In genomic region chr20:14142171-14142570, GRCh38 we compare ENCODE assay signal across 9 cellular contexts.
DNase-seq lines count a peak whose midpoint lies in the region; ATAC-seq and TF ChIP-seq lines count a peak whose summit lies in the region.
"Had no signal": no experiment of that assay in that cellular context is flagged by ENCODE, and none has a peak within 500 bp of the region (broad histone marks: within the 10 kb centered on the region; RNA-seq: fewer than 3 reads in every experiment).

No MANE protein-coding gene starts in this region.

- TF ChIP-seq CTCF in GM13977 (IDR thresholded peaks at IDR 0.05; ENCODE audit: extremely low read depth, insufficient read depth, missing control alignments) (peak; percentile 39), heart left ventricle (IDR thresholded peaks at IDR 0.05) (peak; percentile 16 to 62 (median 44))

- no peak for DNase-seq in GM13977 (ENCODE audit: low spot score)
- peak; percentile 85 for DNase-seq in NCI-H1105 (lab: John Stamatoyannopoulos, UW)
- peak; percentile 10 for DNase-seq in T1000 (lab: John Stamatoyannopoulos, UW)
- DNase-seq in heart left ventricle: peak in 2 of 5 donors; percentile 25 to 28
- DNase-seq in sciatic nerve (ENCODE audit: low spot score): no peak
- DNase-seq in T-helper 9 cell: no peak
- DNase-seq: activated B cell treated with CpG ODN at 0.5 μM for 24 hours had no signal

- no peaks in the 10 kb centered on the region for H3K4me1 ChIP-seq in heart left ventricle

- H3K27me3 ChIP-seq in heart left ventricle: no peaks in the 10 kb centered on the region

- intact Hi-C loops in heart left ventricle (cut with DNase I): loop anchor here in 1 of 10 donors (5.0 kb wide), 1 partner anchor 50 kb away; no protein-coding TSS in a partner anchor
- intact Hi-C loops in sciatic nerve (cut with DNase I): no loop called here

- H3K4me3 ChIP-seq in heart left ventricle: no peak overlapping the region

- ATAC-seq in heart left ventricle (peak in 3 of 4 donors; percentile 88), sciatic nerve (peak; percentile 81), HG03457 (IDR thresholded peaks at IDR 0.05; ENCODE audit: unreplicated experiment) (no peak), GM21367 (IDR thresholded peaks at IDR 0.05; ENCODE audit: unreplicated experiment) (no peak)

- in situ Hi-C loops in GM13977 (cut with MboI; ENCODE audit: low pct_unique_long_range_greater_than_20kb, low sequenced_read_pairs, unreplicated experiment): no loop called here

- H3K36me3 ChIP-seq in heart left ventricle: no peaks in the 10 kb centered on the region

- H3K27ac ChIP-seq in heart left ventricle: no peak overlapping the region

- no peaks in the 10 kb centered on the region for H3K9me3 ChIP-seq in heart left ventricle

- TF ChIP-seq POLR2A in heart left ventricle (IDR thresholded peaks at IDR 0.05): no peak

- 16 to 20% (median 18%) methylated on average over 5 of the region's 5 CpGs for WGBS in heart left ventricle, 4 donors

Comparison
In these comparisons a context has a peak if more than half of its experiments do, and no peak if none do; other contexts are left out.
1. DNase-seq: peak in NCI-H1105 (single experiment) and T1000 (single experiment); none in GM13977 (single experiment), sciatic nerve (single experiment) and T-helper 9 cell (single experiment).
2. ATAC-seq: peak in heart left ventricle (3 of 4) and sciatic nerve (single experiment); none in HG03457 (single experiment) and GM21367 (single experiment).